Comparison of ENCODE assay signal across 12 cellular contexts in the genomic region with DNA sequence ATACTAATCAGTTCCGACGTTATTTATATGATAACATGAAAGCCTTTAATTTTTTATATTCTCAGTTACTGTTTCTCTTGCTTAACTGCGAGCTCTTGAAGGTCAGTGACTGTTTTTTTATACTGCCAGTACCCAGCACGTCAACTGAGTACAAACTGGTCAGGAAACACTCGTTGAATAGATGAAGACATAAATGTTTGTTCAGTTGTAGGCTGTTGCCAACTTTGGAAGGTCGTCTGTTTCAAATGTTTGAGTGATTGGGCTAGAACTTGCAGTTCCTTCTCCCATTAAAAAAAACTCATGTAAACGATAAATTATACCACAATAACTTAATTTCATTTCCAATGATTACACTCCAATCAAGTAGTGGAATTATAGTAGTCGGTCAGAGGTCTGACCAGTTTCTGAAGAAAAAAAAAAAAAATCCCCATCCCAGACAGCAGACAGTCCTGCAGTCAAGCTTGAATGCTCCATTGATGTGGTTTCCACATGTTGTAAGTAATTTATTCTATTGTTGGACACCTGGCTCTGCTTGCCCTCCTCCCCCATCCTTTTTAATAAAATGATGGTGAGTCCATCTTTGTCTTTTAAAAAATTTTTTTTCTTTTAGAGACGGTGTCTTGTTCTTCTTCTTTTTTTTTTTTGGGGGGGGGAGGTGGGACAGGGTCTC.
DNase-seq lines count a peak whose midpoint lies in the region; ATAC-seq and TF ChIP-seq lines count a peak whose summit lies in the region.
"Had no signal": no experiment of that assay in that cellular context is flagged by ENCODE, and none has a peak within 500 bp of the region (broad histone marks: within the 10 kb centered on the region; RNA-seq: fewer than 3 reads in every experiment).

No MANE protein-coding gene starts in this region.

- H3K4me1 ChIP-seq in OCI-LY7 (ENCODE audit: insufficient read depth, low read length, poor library complexity, severe bottlenecking) = no peaks in the 10 kb centered on the region
- H3K4me1 ChIP-seq in gastrocnemius medialis = peaks cover 0 to 6% of the 10 kb centered on the region in 2 donors
- no peaks in the 10 kb centered on the region for H3K4me1 ChIP-seq in SJCRH30

- no peak overlapping the region for H2AFZ ChIP-seq in OCI-LY7 (ENCODE audit: low read length)

- H3K9me3 ChIP-seq in OCI-LY7 (ENCODE audit: low read length) = no peaks in the 10 kb centered on the region
- no peaks in the 10 kb centered on the region for H3K9me3 ChIP-seq in gastrocnemius medialis
- H3K9me3 ChIP-seq in SJCRH30 (replicated peaks) = no peaks in the 10 kb centered on the region
- H3K9me3 ChIP-seq: sigmoid colon had no signal

- H3K4me3 Mint-ChIP-seq in immature natural killer cell = no peak overlapping the region
- H3K4me3 Mint-ChIP-seq: activated T-helper 17 cell treated with anti-CD3 and anti-CD28 coated beads, Interleukin-2, amount 50 U/mL, for 72 hours had no signal

- POLR2A ChIA-PET in OCI-LY7 (lab: Charles Lee) = no interaction called here

- in situ Hi-C loops in gastrocnemius medialis (cut with MboI; ENCODE audit: low sequenced_read_pairs in 4 of 4) = no loop called here

- H3K27ac ChIP-seq in OCI-LY7 (ENCODE audit: low read depth, low read length, poor library complexity, severe bottlenecking) (no peak overlapping the region), gastrocnemius medialis (peak overlapping the region in 3 of 4 donors; percentile 24 to 57 (median 52)), SJCRH30 (no peak overlapping the region)

- H3K4me3 ChIP-seq in OCI-LY7 (ENCODE audit: low read depth, low read length, poor library complexity, severe bottlenecking) (no peak overlapping the region), gastrocnemius medialis (no peak overlapping the region), SJCRH30 (no peak overlapping the region)
- H3K4me3 ChIP-seq: sigmoid colon had no signal

- no TSS peak for BruUV-seq in OCI-LY7 (replicated peaks; lab: Mats Ljungman, UMichigan)

- H3K79me2 ChIP-seq in OCI-LY7 (ENCODE audit: insufficient read depth, low read depth, low read length) = no peaks in the 10 kb centered on the region

- H3K9me2 ChIP-seq in OCI-LY7 (ENCODE audit: insufficient read depth, low read length) = no peaks in the 10 kb centered on the region

- DNase-seq in OCI-LY7 (ENCODE audit: low spot score) (peak; percentile 10), glomerular endothelial cell (ENCODE audit: extremely low read depth, low read depth, low spot score) (peak; percentile 89), gastrocnemius medialis (no peak), SJCRH30 (no peak), immature natural killer cell (no peak)
- DNase-seq in activated CD4-positive, CD25-positive, alpha-beta regulatory T cell (lab: John Stamatoyannopoulos, UW) = no peak
- DNase-seq: NCI-H1930, OCI-M1, sigmoid colon had no signal

- no peaks in the 10 kb centered on the region for H3K36me3 Mint-ChIP-seq in immature natural killer cell

- no peaks in the 10 kb centered on the region for H3K27me3 ChIP-seq in gastrocnemius medialis
- no peaks in the 10 kb centered on the region for H3K27me3 ChIP-seq in SJCRH30
- H3K27me3 ChIP-seq: sigmoid colon had no signal

- CTCF ChIA-PET in OCI-LY7 (lab: Charles Lee; ENCODE audit: unreplicated experiment) = no interaction called here

- intact Hi-C loops in OCI-LY7 (cut with micrococcal nuclease; ENCODE audit: unreplicated experiment) = no loop called here
- intact Hi-C loops in gastrocnemius medialis (cut with DNase I; ENCODE audit: low total_unique reads) = no loop called here

- no peak overlapping the region for H3K4me2 ChIP-seq in OCI-LY7 (ENCODE audit: low read length)

- H3K27ac Mint-ChIP-seq in immature natural killer cell = no peak overlapping the region
- H3K27ac Mint-ChIP-seq: activated T-helper 17 cell treated with anti-CD3 and anti-CD28 coated beads, Interleukin-2, amount 50 U/mL, for 72 hours had no signal

- H3K27me3 Mint-ChIP-seq in immature natural killer cell (ENCODE audit: low read depth in 3 of 3) = peaks cover 0 to 4% (median 3%) of the 10 kb centered on the region in 3 donors

- H4K20me1 ChIP-seq in OCI-LY7 (ENCODE audit: insufficient read depth, low read length) = no peaks in the 10 kb centered on the region

- no peaks in the 10 kb centered on the region for H3K4me1 Mint-ChIP-seq in immature natural killer cell

- H3K36me3 ChIP-seq in OCI-LY7 (ENCODE audit: insufficient read depth, low read length) (no peaks in the 10 kb centered on the region), gastrocnemius medialis (no peaks in the 10 kb centered on the region), SJCRH30 (no peaks in the 10 kb centered on the region)
- H3K36me3 ChIP-seq: sigmoid colon had no signal

- ATAC-seq in HG03432 (IDR thresholded peaks at IDR 0.05; ENCODE audit: unreplicated experiment) (peak; percentile 54), gastrocnemius medialis (peak in 1 of 2 donors; percentile 42), HG03565 (IDR thresholded peaks at IDR 0.05; ENCODE audit: unreplicated experiment) (no peak)
- ATAC-seq: activated T-helper 17 cell treated with anti-CD3 and anti-CD28 coated beads, Interleukin-2, amount 50 U/mL, for 72 hours had no signal

- H3K9me3 Mint-ChIP-seq in immature natural killer cell = no peaks in the 10 kb centered on the region
- H3K9me3 Mint-ChIP-seq: activated T-helper 17 cell treated with anti-CD3 and anti-CD28 coated beads, Interleukin-2, amount 50 U/mL, for 72 hours had no signal

- TF ChIP-seq CTCF in OCI-LY7 (conservative IDR thresholded peaks at IDR 0.05; ENCODE audit: low read length) = no peak
- TF ChIP-seq CTCF in gastrocnemius medialis (IDR thresholded peaks at IDR 0.05 in 4 of 5, conservative IDR thresholded peaks at IDR 0.05 in 1 of 5) = no peak

- TF ChIP-seq POLR2A in gastrocnemius medialis (IDR thresholded peaks at IDR 0.05) = no peak

Comparison
In these comparisons a context has a peak if more than half of its experiments do, and no peak if none do; other contexts are left out.
1. DNase-seq: peak in OCI-LY7 (single experiment) and glomerular endothelial cell (single experiment); none in gastrocnemius medialis (0 of 2), activated CD4-positive, CD25-positive, alpha-beta regulatory T cell (0 of 4), SJCRH30 (0 of 2) and immature natural killer cell (0 of 3).
2. H3K27ac ChIP-seq: peak in gastrocnemius medialis (3 of 4); none in OCI-LY7 (single experiment) and SJCRH30 (single experiment).